In genomic region chr5:100904259-100904822, GRCh38 we compare ENCODE assay signal across 8 cellular contexts. TPM values are rescaled to one million over a fixed set of nuclear protein-coding genes. Genes with fewer than 3 reads are reported as not detected.
DNase-seq lines count a peak whose midpoint lies in the region; ATAC-seq lines count a peak whose summit lies in the region.

No MANE protein-coding gene starts in this region.

- peak; percentile 26 for ATAC-seq in GM21423 (IDR thresholded peaks at IDR 0.05; ENCODE audit: unreplicated experiment)
- ATAC-seq in left cardiac atrium: peak in 1 of 2 donors; percentile 12

- intact Hi-C loops in left cardiac atrium (cut with DNase I): loop anchor here in 1 of 2 donors (10.0 kb wide), 1 partner anchor 280 kb away; no protein-coding TSS in a partner anchor

- DNase-seq in DMS53 (lab: John Stamatoyannopoulos, UW) (peak; percentile 73), left cardiac atrium (peak; percentile 22), GM19238 (ENCODE audit: insufficient read length, low spot score) (no peak), GM03348 (ENCODE audit: low spot score) (no peak)
- peak; percentile 81 for DNase-seq in Jurkat, Clone E6-1 (ENCODE audit: low read depth, low spot score)
- peak; percentile 71 for DNase-seq in activated CD8-positive, alpha-beta memory T cell treated with anti-CD3 and anti-CD28 coated beads, Interleukin-2, amount 50 U/mL, for 48 hours
- DNase-seq in stimulated activated CD4-positive, alpha-beta T cell treated with anti-CD3 and anti-CD28 coated beads, Interleukin-15, amount 100 ng/mL, for 48 hours (ENCODE audit: low read depth in 2 of 2): peak; percentile 45 to 49

- H3K4me3 ChIP-seq in Jurkat, Clone E6-1 (ENCODE audit: low read length): peak overlapping the region; percentile 77

RNA-seq across cellular contexts. Expression of gene ST8SIA4, which starts 1.3 kb away (rescaled TPM):
- polyA plus RNA-seq in Jurkat, Clone E6-1 (2012; ENCODE audit: insufficient read depth, insufficient read length): 17.9 TPM
- 1 to 10 TPM; 4.9 to 8.1 TPM for total RNA-seq in left cardiac atrium

Comparison
In these comparisons a context has a peak if more than half of its experiments do, and no peak if none do; other contexts are left out.
1. DNase-seq: peak in DMS53 (single experiment), Jurkat, Clone E6-1 (single experiment), activated CD8-positive, alpha-beta memory T cell treated with anti-CD3 and anti-CD28 coated beads, Interleukin-2, amount 50 U/mL, for 48 hours (single experiment), left cardiac atrium (single experiment) and stimulated activated CD4-positive, alpha-beta T cell treated with anti-CD3 and anti-CD28 coated beads, Interleukin-15, amount 100 ng/mL, for 48 hours (2 of 2); none in GM19238 (single experiment) and GM03348 (single experiment).